Comparison of ENCODE assay signal across 12 cellular contexts in the genomic region with DNA sequence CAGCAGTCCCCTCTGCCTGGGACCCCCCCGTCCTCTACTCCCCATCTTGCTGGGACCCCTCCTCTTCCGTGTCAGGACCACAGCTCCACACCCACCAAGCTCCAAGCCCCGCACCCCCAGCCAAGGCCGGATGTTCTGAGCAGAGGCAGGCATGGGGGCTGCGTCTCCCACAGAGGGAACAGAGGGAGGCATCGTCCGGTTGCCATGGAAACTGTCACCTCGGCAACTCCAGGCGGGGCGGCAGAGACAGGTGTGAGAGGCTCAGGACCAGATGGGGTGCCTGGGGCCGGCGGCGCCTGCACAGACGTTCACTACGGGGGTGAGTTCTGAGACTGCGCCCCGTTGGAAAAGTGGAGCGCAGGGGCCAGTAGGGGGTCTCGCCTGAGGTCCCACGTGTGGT. TPM values are rescaled to one million over a fixed set of nuclear protein-coding genes. Genes with fewer than 3 reads are reported as not detected.
DNase-seq lines count a peak whose midpoint lies in the region; ATAC-seq and TF ChIP-seq lines count a peak whose summit lies in the region.
"Had no signal": no experiment of that assay in that cellular context is flagged by ENCODE, and none has a peak within 500 bp of the region (broad histone marks: within the 10 kb centered on the region; RNA-seq: fewer than 3 reads in every experiment).

No MANE protein-coding gene starts in this region.

- peak overlapping the region; percentile 67 for H3K27ac ChIP-seq in OCI-LY1 (ENCODE audit: low read depth, low read length, poor library complexity, severe bottlenecking)

- no peak for ATAC-seq in HG02798 (IDR thresholded peaks at IDR 0.05; ENCODE audit: poor library complexity, unreplicated experiment)
- ATAC-seq in stimulated activated naive CD8-positive, alpha-beta T cell treated with anti-CD3 and anti-CD28 coated beads, Interleukin-15, Interleukin-2, amounts not matched to agents 100 U/mL and 50 U/mL, for 24 hours: no peak

- H4K20me1 ChIP-seq in OCI-LY1 (ENCODE audit: insufficient read depth, low read length): no peaks in the 10 kb centered on the region

- no peak overlapping the region for H3K4me3 ChIP-seq in BE2C (ENCODE audit: low read depth, low read length)
- H3K4me3 ChIP-seq in GM06990 (replicated peaks; ENCODE audit: low read depth, low read length): no peak overlapping the region
- no peak overlapping the region for H3K4me3 ChIP-seq in OCI-LY1 (ENCODE audit: low read depth, low read length, poor library complexity, severe bottlenecking)

- H3K4me2 ChIP-seq in OCI-LY1 (ENCODE audit: low read length): peak overlapping the region; percentile 26; the same call in 1 of the 2 replicates

- no peaks in the 10 kb centered on the region for H3K36me3 ChIP-seq in BE2C
- H3K36me3 ChIP-seq in GM06990 (ENCODE audit: control insufficient read depth, insufficient read depth, low read length): peaks cover 6% of the 10 kb centered on the region
- H3K36me3 ChIP-seq in OCI-LY1 (ENCODE audit: insufficient read depth, low read length): peaks cover 33% of the 10 kb centered on the region

- TF ChIP-seq CTCF in BE2C (IDR thresholded peaks at IDR 0.05; ENCODE audit: low read depth, low read length) (no peak), GM06990 (IDR thresholded peaks at IDR 0.05; ENCODE audit: insufficient read depth, low read length, poor library complexity, severe bottlenecking) (no peak), OCI-LY1 (IDR thresholded peaks at IDR 0.05; ENCODE audit: low read length) (no peak)

- H3K9me2 ChIP-seq in OCI-LY1 (ENCODE audit: low read depth, low read length): no peaks in the 10 kb centered on the region

- no peaks in the 10 kb centered on the region for H3K4me1 ChIP-seq in BE2C
- H3K4me1 ChIP-seq in OCI-LY1 (ENCODE audit: insufficient read depth, low read length, severe bottlenecking): peaks cover 19% of the 10 kb centered on the region

- peak; percentile 71 for DNase-seq in BE2C
- DNase-seq in GM06990 (ENCODE audit: extremely low read depth, insufficient read length): peak; percentile 38
- DNase-seq in head of caudate nucleus: peak; percentile 70 to 97 (median 89)
- DNase-seq in stimulated activated naive CD8-positive, alpha-beta T cell treated with anti-CD3 and anti-CD28 coated beads, Interleukin-15, Interleukin-2, amounts not matched to agents 100 U/mL and 50 U/mL, for 24 hours: no peak
- DNase-seq in NCI-H187 treated with DMSO at 0.1 percent for 48 hours (lab: John Stamatoyannopoulos, UW): no peak
- DNase-seq in HCEC 1CT: no peak
- DNase-seq: SHP77 had no signal

- no peaks in the 10 kb centered on the region for H3K79me2 ChIP-seq in OCI-LY1 (ENCODE audit: insufficient read depth, low read length)

- intact Hi-C loops in head of caudate nucleus (cut with DNase I): no loop called here

- no peaks in the 10 kb centered on the region for H3K9me3 ChIP-seq in BE2C
- H3K9me3 ChIP-seq in OCI-LY1 (ENCODE audit: low read length): no peaks in the 10 kb centered on the region

- H3K27me3 ChIP-seq in BE2C (no peaks in the 10 kb centered on the region), GM06990 (replicated peaks; ENCODE audit: control insufficient read depth, insufficient read depth, low read length) (no peaks in the 10 kb centered on the region), OCI-LY1 (ENCODE audit: insufficient read depth, low read length) (no peaks in the 10 kb centered on the region)

- no peak overlapping the region for H3K9ac ChIP-seq in OCI-LY1 (ENCODE audit: low read length)

- H3F3A ChIP-seq in OCI-LY1 (ENCODE audit: insufficient read depth, low read length): no peaks in the 10 kb centered on the region; the same call in 1 of the 2 replicates

- H2AFZ ChIP-seq in OCI-LY1 (ENCODE audit: low read length): no peak overlapping the region

RNA-seq across cellular contexts. Expression of a gene that starts 5.4 kb away (rescaled TPM):
- not detected for polyA plus RNA-seq in BE2C (2012; ENCODE audit: insufficient read depth, insufficient read length, low read depth)
- polyA plus RNA-seq: H1, keratinocyte, urinary bladder had no signal

RNA-seq across cellular contexts. Expression of a gene that starts 5.7 kb away (rescaled TPM):
- 124 TPM for polyA plus RNA-seq in BE2C (2012; ENCODE audit: insufficient read depth, insufficient read length, low read depth)

RNA-seq across cellular contexts. Expression of a gene that starts 14.4 kb away (rescaled TPM):
- polyA plus RNA-seq in BE2C (2012; ENCODE audit: insufficient read depth, insufficient read length, low read depth): 74.8 TPM

RNA-seq across cellular contexts. Expression of a gene that starts 18.5 kb away (rescaled TPM):
- not detected for polyA plus RNA-seq in BE2C (2012; ENCODE audit: insufficient read depth, insufficient read length, low read depth)
- polyA plus RNA-seq: keratinocyte had no signal

RNA-seq across cellular contexts. Expression of a gene that starts 27.2 kb away (rescaled TPM):
- polyA plus RNA-seq in BE2C (2012; ENCODE audit: insufficient read depth, insufficient read length, low read depth): 23.2 TPM

Comparison
In these comparisons a context has a peak if more than half of its experiments do, and no peak if none do; other contexts are left out.
1. DNase-seq: peak in BE2C (single experiment), GM06990 (single experiment) and head of caudate nucleus (42 of 42); none in stimulated activated naive CD8-positive, alpha-beta T cell treated with anti-CD3 and anti-CD28 coated beads, Interleukin-15, Interleukin-2, amounts not matched to agents 100 U/mL and 50 U/mL, for 24 hours (single experiment), NCI-H187 treated with DMSO at 0.1 percent for 48 hours (single experiment) and HCEC 1CT (single experiment).